ENCODE assay signal across 12 cellular contexts in genomic region chr7:76997381-76998262, GRCh38. TPM values are rescaled to one million over a fixed set of nuclear protein-coding genes. Genes with fewer than 3 reads are reported as not detected.
DNase-seq lines count a peak whose midpoint lies in the region; ATAC-seq and TF ChIP-seq lines count a peak whose summit lies in the region.
"Had no signal": no experiment of that assay in that cellular context is flagged by ENCODE, and none has a peak within 500 bp of the region (broad histone marks: within the 10 kb centered on the region; RNA-seq: fewer than 3 reads in every experiment).

No MANE protein-coding gene starts in this region.

- ATAC-seq in right cardiac atrium (peak; percentile 34 to 48), HG02610 (IDR thresholded peaks at IDR 0.05; ENCODE audit: unreplicated experiment) (no peak), GM18867 (IDR thresholded peaks at IDR 0.05; ENCODE audit: unreplicated experiment) (no peak)
- peak; percentile 58 for ATAC-seq in stimulated activated memory B cell treated with anti-CD40 and anti-IgM and Interleukin-4, amounts not matched to agents 10 μg/mL and 1 μg/mL and 100 μg/mL, for 72 hours

- no peak overlapping the region for H3K4me3 ChIP-seq in right cardiac atrium (ENCODE audit: low read length)
- no peak overlapping the region for H3K4me3 ChIP-seq in suprapubic skin
- H3K4me3 ChIP-seq: tibial nerve had no signal

- no peak for TF ChIP-seq EP300 in suprapubic skin (IDR thresholded peaks at IDR 0.05)

- DNase-seq in activated CD8-positive, alpha-beta memory T cell treated with anti-CD3 and anti-CD28 coated beads for 24 hours, result peak; percentile 55
- no peak for DNase-seq in activated CD8-positive, alpha-beta memory T cell treated with anti-CD3 and anti-CD28 coated beads, Interleukin-2, amount 50 U/mL, for 48 hours
- no peak for DNase-seq in RWPE1 (ENCODE audit: low spot score)
- no peak for DNase-seq in right cardiac atrium
- DNase-seq in suprapubic skin (ENCODE audit: low spot score in 2 of 2), result no peak
- DNase-seq: HCEC 1CT, NCI-H82 had no signal

- H3K9me3 Mint-ChIP-seq in stimulated activated memory B cell treated with anti-CD40 and anti-IgM and Interleukin-4, amounts not matched to agents 10 μg/mL and 1 μg/mL and 100 μg/mL, for 72 hours, result no peaks in the 10 kb centered on the region

- peaks cover 9% of the 10 kb centered on the region for H3K36me3 Mint-ChIP-seq in stimulated activated memory B cell treated with anti-CD40 and anti-IgM and Interleukin-4, amounts not matched to agents 10 μg/mL and 1 μg/mL and 100 μg/mL, for 72 hours

- no peaks in the 10 kb centered on the region for H3K27me3 Mint-ChIP-seq in stimulated activated memory B cell treated with anti-CD40 and anti-IgM and Interleukin-4, amounts not matched to agents 10 μg/mL and 1 μg/mL and 100 μg/mL, for 72 hours

- TF ChIP-seq CTCF in RWPE1 (conservative IDR thresholded peaks at IDR 0.05; ENCODE audit: low read depth) (no peak), suprapubic skin (IDR thresholded peaks at IDR 0.05) (no peak)

- POLR2A ChIA-PET in RWPE1 (lab: Yijun Ruan, JAX; ENCODE audit: low non-redundant PET), result no interaction called here

- H3K9me3 ChIP-seq in right cardiac atrium (ENCODE audit: control insufficient read depth, low read length) (no peaks in the 10 kb centered on the region), suprapubic skin (no peaks in the 10 kb centered on the region)
- H3K9me3 ChIP-seq: tibial nerve had no signal

- 78% methylated on average over 4 of the region's 4 CpGs for WGBS in right cardiac atrium
- WGBS in suprapubic skin, result 73% methylated on average over 4 of the region's 4 CpGs

- no peaks in the 10 kb centered on the region for H3K27me3 ChIP-seq in right cardiac atrium (ENCODE audit: control insufficient read depth, insufficient read depth)
- H3K27me3 ChIP-seq in suprapubic skin, result no peaks in the 10 kb centered on the region
- H3K27me3 ChIP-seq: tibial nerve had no signal

- H3K4me3 Mint-ChIP-seq in stimulated activated memory B cell treated with anti-CD40 and anti-IgM and Interleukin-4, amounts not matched to agents 10 μg/mL and 1 μg/mL and 100 μg/mL, for 72 hours, result no peak overlapping the region

- H3K4me1 ChIP-seq in right cardiac atrium (ENCODE audit: control insufficient read depth, insufficient read depth, low read length) (no peaks in the 10 kb centered on the region), suprapubic skin (no peaks in the 10 kb centered on the region)
- H3K4me1 ChIP-seq: tibial nerve had no signal

- intact Hi-C loops in right cardiac atrium (cut with DNase I), result loop anchor here in 1 of 4 donors (10.0 kb wide), 1 partner anchor 493 kb away; no protein-coding TSS in a partner anchor

- no peak for TF ChIP-seq POLR2A in suprapubic skin (IDR thresholded peaks at IDR 0.05)

- peaks cover 14% of the 10 kb centered on the region for H3K36me3 ChIP-seq in suprapubic skin

- peaks cover 14% of the 10 kb centered on the region for H3K4me1 Mint-ChIP-seq in stimulated activated memory B cell treated with anti-CD40 and anti-IgM and Interleukin-4, amounts not matched to agents 10 μg/mL and 1 μg/mL and 100 μg/mL, for 72 hours

- CTCF ChIA-PET in RWPE1 (lab: Yijun Ruan, JAX), result no interaction called here

- peak overlapping the region; percentile 46 for H3K27ac Mint-ChIP-seq in stimulated activated memory B cell treated with anti-CD40 and anti-IgM and Interleukin-4, amounts not matched to agents 10 μg/mL and 1 μg/mL and 100 μg/mL, for 72 hours

- H3K27ac ChIP-seq in RWPE1, result peak overlapping the region; percentile 25; the same call in 1 of the 2 replicates
- no peak overlapping the region for H3K27ac ChIP-seq in right cardiac atrium (ENCODE audit: low read length)
- H3K27ac ChIP-seq in suprapubic skin, result no peak overlapping the region
- H3K27ac ChIP-seq: tibial nerve had no signal

RNA-seq across cellular contexts. Expression of gene SPDYE17, which starts 34.5 kb away (rescaled TPM):
- total RNA-seq in right cardiac atrium (not detected), suprapubic skin (not detected)
- not detected for polyA plus RNA-seq in right cardiac atrium
- total RNA-seq: SK-MEL-5, tibial nerve had no signal

Comparison
In these comparisons a context has a peak if more than half of its experiments do, and no peak if none do; other contexts are left out.
1. ATAC-seq: peak in right cardiac atrium (2 of 2) and stimulated activated memory B cell treated with anti-CD40 and anti-IgM and Interleukin-4, amounts not matched to agents 10 μg/mL and 1 μg/mL and 100 μg/mL, for 72 hours (single experiment); none in HG02610 (single experiment) and GM18867 (single experiment).